In the genomic region with DNA sequence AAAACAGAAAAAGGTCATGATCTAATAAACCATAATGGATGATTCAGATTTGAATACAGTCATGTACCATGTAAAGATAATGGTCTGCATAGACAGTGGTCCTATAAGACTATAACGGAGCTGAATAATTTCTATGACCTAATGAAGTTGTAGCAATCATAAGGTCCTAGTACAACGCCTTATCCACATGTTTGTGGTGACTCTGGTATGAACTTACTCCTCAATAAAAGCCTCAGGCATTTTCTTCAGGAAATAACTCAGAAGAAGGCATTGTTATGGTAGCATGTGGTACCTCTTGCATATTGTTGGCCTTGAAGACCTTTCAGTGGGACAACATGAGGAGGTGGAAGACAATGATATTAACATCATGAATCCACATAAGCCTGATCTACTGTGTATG, we compare ENCODE assay signal across 21 cellular contexts.
DNase-seq lines count a peak whose midpoint lies in the region; ATAC-seq, FAIRE-seq and TF ChIP-seq lines count a peak whose summit lies in the region.
"Had no signal": no experiment of that assay in that cellular context is flagged by ENCODE, and none has a peak within 500 bp of the region (broad histone marks: within the 10 kb centered on the region; RNA-seq: fewer than 3 reads in every experiment).

No MANE protein-coding gene starts in this region.

- peak; percentile 35 for DNase-seq in BJ (ENCODE audit: low read depth)
- peak; percentile 64 for DNase-seq in M059J (ENCODE audit: low read depth)
- DNase-seq in bronchial epithelial cell (ENCODE audit: low read depth), result peak; percentile 65
- peak; percentile 1 for DNase-seq in iris pigment epithelial cell (ENCODE audit: low read depth)
- DNase-seq in activated CD8-positive, alpha-beta memory T cell treated with anti-CD3 and anti-CD28 coated beads, Interleukin-2, amount 50 U/mL, for 4 hours, result no peak
- DNase-seq in activated naive CD4-positive, alpha-beta T cell treated with anti-CD3 and anti-CD28 coated beads, Interleukin-2, amount 50 U/mL, for 72 hours (ENCODE audit: low spot score in 2 of 2), result no peak
- no peak for DNase-seq in DMS79 treated with DMSO at 0.1 percent for 48 hours (lab: John Stamatoyannopoulos, UW)
- DNase-seq in NCI-H2107 treated with DMSO at 0.1 percent for 48 hours (lab: John Stamatoyannopoulos, UW; ENCODE audit: unreplicated experiment), result no peak
- DNase-seq: 8988T; BE2C; Calu3; CD4-positive, alpha-beta memory T cell; DMS53; GM23248; MG63; NCI-H1092; NCI-H146; NCI-H2081 treated with DMSO at 0.1 percent for 48 hours; NCI-H510A treated with DMSO at 0.1 percent for 48 hours; NCI-H82; PC-3 had no signal

- peaks cover 9 to 16% of the 10 kb centered on the region in 2 donors for H3K9me3 Mint-ChIP-seq in activated naive CD4-positive, alpha-beta T cell treated with anti-CD3 and anti-CD28 coated beads, Interleukin-2, amount 50 U/mL, for 72 hours

- H3K4me3 ChIP-seq in BJ (ENCODE audit: low read depth, low read length) (no peak overlapping the region), bronchial epithelial cell (ENCODE audit: low read depth, low read length) (no peak overlapping the region)
- H3K4me3 ChIP-seq: GM23248, MG63 had no signal

- POLR2A ChIA-PET in BJ (lab: Charles Lee), result no interaction called here

- no peak for ATAC-seq in activated naive CD4-positive, alpha-beta T cell treated with anti-CD3 and anti-CD28 coated beads, Interleukin-2, amount 50 U/mL, for 72 hours
- ATAC-seq: PC-3 had no signal

- H3K36me3 ChIP-seq in BJ (ENCODE audit: control insufficient read depth, insufficient read depth, low read length) (no peaks in the 10 kb centered on the region), bronchial epithelial cell (ENCODE audit: control insufficient read depth, insufficient read depth, low read length) (no peaks in the 10 kb centered on the region)
- H3K36me3 ChIP-seq: BE2C, MG63 had no signal

- no peak overlapping the region for H3K27ac Mint-ChIP-seq in activated naive CD4-positive, alpha-beta T cell treated with anti-CD3 and anti-CD28 coated beads, Interleukin-2, amount 50 U/mL, for 72 hours
- H3K27ac Mint-ChIP-seq: CD4-positive, alpha-beta memory T cell had no signal

- TF ChIP-seq CTCF in BJ (IDR thresholded peaks at IDR 0.05; ENCODE audit: insufficient read depth, low read depth, low read length) (no peak), bronchial epithelial cell (IDR thresholded peaks at IDR 0.05; ENCODE audit: insufficient read depth, low read length, severe bottlenecking) (no peak)

- no peaks in the 10 kb centered on the region for H3K36me3 Mint-ChIP-seq in activated naive CD4-positive, alpha-beta T cell treated with anti-CD3 and anti-CD28 coated beads, Interleukin-2, amount 50 U/mL, for 72 hours
- H3K36me3 Mint-ChIP-seq: CD4-positive, alpha-beta memory T cell had no signal

- H3K27me3 ChIP-seq in BJ (ENCODE audit: control insufficient read depth, insufficient read depth, low read length) (no peaks in the 10 kb centered on the region), bronchial epithelial cell (ENCODE audit: control insufficient read depth, insufficient read depth, low read length) (no peaks in the 10 kb centered on the region)
- H3K27me3 ChIP-seq: BE2C, MG63 had no signal

- CTCF ChIA-PET in BJ (lab: Yijun Ruan, JAX), result no interaction called here

- FAIRE-seq in bronchial epithelial cell (lab: Jason Lieb, UNC), result no peak

Comparison
In these comparisons a context has a peak if more than half of its experiments do, and no peak if none do; other contexts are left out.
1. DNase-seq: peak in BJ (single experiment), M059J (single experiment), bronchial epithelial cell (single experiment) and iris pigment epithelial cell (single experiment); none in activated CD8-positive, alpha-beta memory T cell treated with anti-CD3 and anti-CD28 coated beads, Interleukin-2, amount 50 U/mL, for 4 hours (single experiment), activated naive CD4-positive, alpha-beta T cell treated with anti-CD3 and anti-CD28 coated beads, Interleukin-2, amount 50 U/mL, for 72 hours (0 of 2), DMS79 treated with DMSO at 0.1 percent for 48 hours (single experiment) and NCI-H2107 treated with DMSO at 0.1 percent for 48 hours (single experiment).